In the genomic region with DNA sequence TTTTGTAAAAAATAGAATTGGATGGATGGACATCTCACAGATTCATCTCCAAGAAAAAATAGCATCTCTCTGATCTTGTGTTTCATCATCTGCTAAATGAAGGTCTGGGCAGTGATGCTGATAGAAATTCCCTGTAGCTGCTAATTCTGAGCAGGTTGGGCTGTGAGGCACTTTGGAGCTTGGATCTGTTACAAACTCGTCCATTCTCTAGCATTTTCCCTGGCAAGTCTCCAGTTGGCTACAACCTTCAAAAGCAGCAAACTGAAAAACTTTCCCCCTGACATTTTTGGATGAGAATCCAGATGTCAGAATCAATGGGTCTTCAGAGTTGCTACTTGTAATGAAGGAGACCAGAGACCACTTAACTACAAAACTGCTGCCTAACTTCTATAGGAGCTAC, we compare ENCODE assay signal across 13 cellular contexts.
"Had no signal": no experiment of that assay in that cellular context is flagged by ENCODE, and none has a peak within 500 bp of the region (broad histone marks: within the 10 kb centered on the region; RNA-seq: fewer than 3 reads in every experiment).

No MANE protein-coding gene starts in this region.

- H3K9me3 ChIP-seq: adrenal gland, psoas muscle, tibial nerve had no signal

- H3K27me3 Mint-ChIP-seq: activated naive CD4-positive, alpha-beta T cell treated with anti-CD3 and anti-CD28 coated beads, Interleukin-2, amount 50 U/mL, for 24 hours had no signal

- H3K27ac Mint-ChIP-seq: activated naive CD4-positive, alpha-beta T cell treated with anti-CD3 and anti-CD28 coated beads, Interleukin-2, amount 50 U/mL, for 24 hours; activated T-cell treated with anti-CD3 and anti-CD28 coated beads, Interleukin-2, amount 50 U/mL, for 72 hours; memory B cell; T-helper 2 cell treated with Interferon-gamma antibody and Interleukin-4, amounts not matched to agents 5 μg/mL and 100 μg/mL, for 36 hours had no signal

- H3K9me3 Mint-ChIP-seq: activated naive CD4-positive, alpha-beta T cell treated with anti-CD3 and anti-CD28 coated beads, Interleukin-2, amount 50 U/mL, for 24 hours; activated T-cell treated with anti-CD3 and anti-CD28 coated beads, Interleukin-2, amount 50 U/mL, for 72 hours; memory B cell; T-helper 2 cell treated with Interferon-gamma antibody and Interleukin-4, amounts not matched to agents 5 μg/mL and 100 μg/mL, for 36 hours had no signal

- H3K36me3 ChIP-seq: adrenal gland, tibial nerve had no signal

- H3K27ac ChIP-seq: adrenal gland, psoas muscle, tibial nerve had no signal

- H3K4me3 ChIP-seq: adrenal gland, psoas muscle, tibial nerve had no signal

- ATAC-seq: activated T-cell treated with anti-CD3 and anti-CD28 coated beads, Interleukin-2, amount 50 U/mL, for 72 hours; left ventricle myocardium superior; psoas muscle; right cardiac atrium had no signal

- H3K4me1 ChIP-seq: adrenal gland, psoas muscle, tibial nerve had no signal

- DNase-seq: activated CD4-positive, alpha-beta T cell treated with anti-CD3 and anti-CD28 coated beads, Interleukin-2, amount 50 U/mL, for 4 hours; activated gamma-delta T cell; activated T-cell treated with anti-CD3 and anti-CD28 coated beads, Interleukin-2, amount 50 U/mL, for 72 hours; dermis blood vessel endothelial cell; left ventricle myocardium superior; psoas muscle; right cardiac atrium; stimulated activated naive CD8-positive, alpha-beta T cell treated with anti-CD3 and anti-CD28 coated beads, Interleukin-15, Interleukin-2, amounts not matched to agents 100 U/mL and 50 U/mL, for 24 hours had no signal

- H3K4me1 Mint-ChIP-seq: activated naive CD4-positive, alpha-beta T cell treated with anti-CD3 and anti-CD28 coated beads, Interleukin-2, amount 50 U/mL, for 24 hours; memory B cell had no signal

- H3K4me3 Mint-ChIP-seq: activated naive CD4-positive, alpha-beta T cell treated with anti-CD3 and anti-CD28 coated beads, Interleukin-2, amount 50 U/mL, for 24 hours; activated T-cell treated with anti-CD3 and anti-CD28 coated beads, Interleukin-2, amount 50 U/mL, for 72 hours; memory B cell; T-helper 2 cell treated with Interferon-gamma antibody and Interleukin-4, amounts not matched to agents 5 μg/mL and 100 μg/mL, for 36 hours had no signal

- H3K36me3 Mint-ChIP-seq: activated naive CD4-positive, alpha-beta T cell treated with anti-CD3 and anti-CD28 coated beads, Interleukin-2, amount 50 U/mL, for 24 hours; memory B cell had no signal

- H3K27me3 ChIP-seq: adrenal gland, tibial nerve had no signal
